10 cellular contexts compared by ENCODE assay signal in genomic region chrX:83860846-83861245, GRCh38. TPM values are rescaled to one million over a fixed set of nuclear protein-coding genes. Genes with fewer than 3 reads are reported as not detected.
"Had no signal": no experiment of that assay in that cellular context is flagged by ENCODE, and none has a peak within 500 bp of the region (broad histone marks: within the 10 kb centered on the region; RNA-seq: fewer than 3 reads in every experiment).

Gene CYLC1, plus strand, starts transcription at chrX:83861146. Its CDS starts 37 bp downstream, at chrX:83861183.

- H3K9me3 ChIP-seq: HAP-1 had no signal

- FAIRE-seq: H1, H54 had no signal

- H3K4me3 Mint-ChIP-seq: GM23338, H9, HFFc6 had no signal

- H3K9me3 Mint-ChIP-seq: GM23338 had no signal

- H3K4me1 Mint-ChIP-seq: GM23338, H9 had no signal

- H3K36me3 ChIP-seq: HAP-1 had no signal

- DNase-seq: GM23248, GOT3, H7, H9, HCEC 1CT, HFFc6 had no signal

- H3K27ac Mint-ChIP-seq: GM23338, H9, HFFc6 had no signal

- H3K4me3 ChIP-seq: GM23248, GM23338, HAP-1 had no signal

- H3K27ac ChIP-seq: GM23248 had no signal

- H3K4me1 ChIP-seq: HAP-1 had no signal

RNA-seq across cellular contexts. Expression of gene CYLC1, which starts in this region (rescaled TPM):
- polyA plus RNA-seq: GM23248, GM23338, H1 had no signal
